ENCODE assay signal across 11 cellular contexts in the genomic region with DNA sequence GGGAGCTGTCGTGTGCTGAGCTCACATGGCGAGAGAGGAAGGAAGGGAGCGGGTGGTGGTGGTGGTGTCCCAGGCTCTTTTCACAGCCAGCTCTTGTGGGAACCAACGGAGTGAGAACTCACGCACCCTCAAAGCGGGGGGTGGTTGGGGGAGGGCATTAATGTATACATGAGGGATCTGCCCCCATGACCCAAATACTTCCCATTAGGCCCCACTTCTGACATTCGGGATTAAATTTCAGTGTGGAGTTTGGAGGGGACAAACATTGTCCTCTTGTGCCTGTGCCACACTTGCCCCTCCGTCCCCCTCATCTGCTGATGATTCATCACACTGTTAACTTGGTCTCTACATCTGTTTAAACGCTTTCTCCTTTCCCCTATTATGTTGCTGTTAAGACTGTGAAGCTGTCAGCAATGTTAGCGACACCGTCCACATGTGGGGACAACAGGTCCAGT. TPM values are rescaled to one million over a fixed set of nuclear protein-coding genes. Genes with fewer than 3 reads are reported as not detected.
DNase-seq lines count a peak whose midpoint lies in the region; TF ChIP-seq lines count a peak whose summit lies in the region.
"Had no signal": no experiment of that assay in that cellular context is flagged by ENCODE, and none has a peak within 500 bp of the region (broad histone marks: within the 10 kb centered on the region; RNA-seq: fewer than 3 reads in every experiment).

No MANE protein-coding gene starts in this region.

- H3F3A ChIP-seq in GM23248 (ENCODE audit: insufficient read depth), result no peaks in the 10 kb centered on the region

- no peaks in the 10 kb centered on the region for H3K9me2 ChIP-seq in GM23248 (ENCODE audit: insufficient read depth)

- H3K79me2 ChIP-seq in GM23248 (ENCODE audit: insufficient read depth), result peaks cover 43% of the 10 kb centered on the region

- peak overlapping the region; percentile 70 to 91 (median 85) for H3K4me3 Mint-ChIP-seq in CD8-positive, alpha-beta memory T cell
- H3K4me3 Mint-ChIP-seq in activated naive CD8-positive, alpha-beta T cell, result peak overlapping the region; percentile 82

- peaks cover 92% of the 10 kb centered on the region for H3K4me1 ChIP-seq in CD8-positive, alpha-beta memory T cell (ENCODE audit: insufficient read depth, low read length)
- H3K4me1 ChIP-seq in neutrophil (ENCODE audit: control insufficient read depth in 1 of 2, insufficient read depth in 1 of 2, low read depth in 1 of 2, low read length in 1 of 2) (peaks cover 72 to 95% of the 10 kb centered on the region in 2 experiments), GM23248 (ENCODE audit: insufficient read depth) (peaks cover 15% of the 10 kb centered on the region)

- POLR2A ChIA-PET in CD8-positive, alpha-beta memory T cell (lab: Charles Lee), result interaction anchor here (0.9 to 1.5 kb wide), 3 partner anchors 11 to 41 kb away, joined by 3 to 6 read pairs (median 3); no protein-coding TSS in a partner anchor

- peaks cover 83 to 94% (median 93%) of the 10 kb centered on the region in 3 donors for H3K4me1 Mint-ChIP-seq in CD8-positive, alpha-beta memory T cell
- H3K4me1 Mint-ChIP-seq in activated naive CD8-positive, alpha-beta T cell (ENCODE audit: low read depth), result peaks cover 87% of the 10 kb centered on the region

- no peaks in the 10 kb centered on the region for H3K36me3 ChIP-seq in CD8-positive, alpha-beta memory T cell (ENCODE audit: insufficient read depth, low read length)
- H3K36me3 ChIP-seq in KOPT-K1 (ENCODE audit: insufficient read depth, low read length) (no peaks in the 10 kb centered on the region), neutrophil (no peaks in the 10 kb centered on the region), GM23248 (ENCODE audit: low read depth) (no peaks in the 10 kb centered on the region)

- peak in 1 of 5 donors; percentile 41 for DNase-seq in CD8-positive, alpha-beta memory T cell
- DNase-seq in GM23248 (no peak), SKM-1 (lab: John Stamatoyannopoulos, UW; ENCODE audit: unreplicated experiment) (no peak)
- no peak for DNase-seq in stimulated activated CD4-positive, alpha-beta T cell treated with anti-CD3 and anti-CD28 coated beads, Interleukin-4, amount 100 ng/mL, for 1 hour
- DNase-seq: NCI-H1694, NCI-H524 treated with DMSO at 0.1 percent for 48 hours, T-helper 9 cell had no signal

- H3K36me3 Mint-ChIP-seq in CD8-positive, alpha-beta memory T cell, result peaks cover 0 to 7% (median 6%) of the 10 kb centered on the region in 3 donors
- H3K36me3 Mint-ChIP-seq in activated naive CD8-positive, alpha-beta T cell, result peaks cover 2% of the 10 kb centered on the region
- H3K36me3 Mint-ChIP-seq: IgD-negative memory B cell had no signal

- H3K4me2 ChIP-seq in GM23248 (ENCODE audit: unreplicated experiment), result no peak overlapping the region

- H4K20me1 ChIP-seq in GM23248 (ENCODE audit: insufficient read depth), result no peaks in the 10 kb centered on the region; the same call in 1 of the 2 replicates

- peaks cover 0 to 2% (median 0%) of the 10 kb centered on the region in 5 donors for H3K9me3 Mint-ChIP-seq in CD8-positive, alpha-beta memory T cell
- H3K9me3 Mint-ChIP-seq in activated naive CD8-positive, alpha-beta T cell (ENCODE audit: low read depth), result no peaks in the 10 kb centered on the region
- H3K9me3 Mint-ChIP-seq: IgD-negative memory B cell had no signal

- CTCF ChIA-PET in CD8-positive, alpha-beta memory T cell (lab: Charles Lee), result interaction anchor here (0.9 to 6.5 kb wide), 3 partner anchors 19 to 48 kb away, joined by 3 to 48 read pairs (median 3); no protein-coding TSS in a partner anchor

- TF ChIP-seq CTCF in neutrophil (IDR thresholded peaks at IDR 0.05), result no peak

- H3K27ac Mint-ChIP-seq in CD8-positive, alpha-beta memory T cell, result peak overlapping the region; percentile 91 to 100 (median 96)
- peak overlapping the region; percentile 97 for H3K27ac Mint-ChIP-seq in activated naive CD8-positive, alpha-beta T cell

- H3K27ac ChIP-seq in CD8-positive, alpha-beta memory T cell (ENCODE audit: low read depth, low read length), result peak overlapping the region; percentile 60
- peak overlapping the region; percentile 97 for H3K27ac ChIP-seq in KOPT-K1 (ENCODE audit: low read depth, low read length, poor library complexity, severe bottlenecking)
- peak overlapping the region; percentile 94 for H3K27ac ChIP-seq in neutrophil
- H3K27ac ChIP-seq in GM23248, result no peak overlapping the region

- H2AFZ ChIP-seq in GM23248, result no peak overlapping the region

- no peak overlapping the region for H3K9ac ChIP-seq in GM23248

- H3K9me3 ChIP-seq in CD8-positive, alpha-beta memory T cell (ENCODE audit: low read length), result no peaks in the 10 kb centered on the region
- no peaks in the 10 kb centered on the region for H3K9me3 ChIP-seq in KOPT-K1 (ENCODE audit: insufficient read depth, low read length, poor library complexity, severe bottlenecking)
- no peaks in the 10 kb centered on the region for H3K9me3 ChIP-seq in neutrophil
- no peaks in the 10 kb centered on the region for H3K9me3 ChIP-seq in GM23248 (ENCODE audit: low read depth)

- H3K4me3 ChIP-seq in CD8-positive, alpha-beta memory T cell (ENCODE audit: low read length), result peak overlapping the region; percentile 47
- H3K4me3 ChIP-seq in neutrophil (ENCODE audit: low read depth in 1 of 2, low read length in 1 of 2), result peak overlapping the region in 1 of 2 experiments; percentile 52
- H3K4me3 ChIP-seq in GM23248, result no peak overlapping the region

- in situ Hi-C loops in GM23248 (cut with MboI), result no loop called here

- WGBS in GM23248 (ENCODE audit: low coverage in 1 of 2, low lambda C conversion rate in 2 of 2, missing lambda C conversion rate in 2 of 2), 2 experiments, result 93 to 96% methylated on average over 11 of the region's 11 CpGs

- no peaks in the 10 kb centered on the region for H3K27me3 ChIP-seq in CD8-positive, alpha-beta memory T cell (ENCODE audit: insufficient read depth, low read length, poor library complexity, severe bottlenecking)
- H3K27me3 ChIP-seq in neutrophil (no peaks in the 10 kb centered on the region), GM23248 (replicated peaks; ENCODE audit: insufficient read depth) (no peaks in the 10 kb centered on the region)

- H3K27me3 Mint-ChIP-seq in CD8-positive, alpha-beta memory T cell, result peaks cover 0 to 4% of the 10 kb centered on the region in 2 donors
- H3K27me3 Mint-ChIP-seq in activated naive CD8-positive, alpha-beta T cell, result no peaks in the 10 kb centered on the region

RNA-seq across cellular contexts. Expression of a gene that starts 22.5 kb away (rescaled TPM):
- 10 to 100 TPM; 41.0 to 46.9 TPM for total RNA-seq in CD8-positive, alpha-beta memory T cell
- 61.4 TPM for polyA plus RNA-seq in CD8-positive, alpha-beta memory T cell
- 16.0 and 22.8 TPM in 2 replicates for total RNA-seq in GM23248 (2014; rRNA removed; shearing (Covaris generic))
- 8.0 and 9.5 TPM in 2 replicates for polyA plus RNA-seq in GM23248 (2016; fragmentation: Nextera tagmentation; extraction: Ambion mirVana)
